In genomic region chr2:240794178-240794721, GRCh38 we compare ENCODE assay signal across 18 cellular contexts. TPM values are rescaled to one million over a fixed set of nuclear protein-coding genes. Genes with fewer than 3 reads are reported as not detected.
A peak's percentile ranks its signal among the peaks of the same experiment; 100 is the strongest.
DNase-seq lines count a peak whose midpoint lies in the region; ATAC-seq and TF ChIP-seq lines count a peak whose summit lies in the region.
"Had no signal": no experiment of that assay in that cellular context is flagged by ENCODE, and none has a peak within 500 bp of the region (broad histone marks: within the 10 kb centered on the region; RNA-seq: fewer than 3 reads in every experiment).

No MANE protein-coding gene starts in this region.

- H2AFZ ChIP-seq in H9 (ENCODE audit: low read length) (no peak overlapping the region), osteoblast (ENCODE audit: low read length) (no peak overlapping the region)
- H2AFZ ChIP-seq: hepatocyte, parathyroid adenoma had no signal

- H4K20me1 ChIP-seq in H9 (ENCODE audit: control insufficient read depth, insufficient read depth, insufficient read length) (peaks cover 2% of the 10 kb centered on the region), osteoblast (ENCODE audit: insufficient read depth, low read length) (no peaks in the 10 kb centered on the region)

- H3K27me3 Mint-ChIP-seq in H9 (ENCODE audit: low read depth) = no peaks in the 10 kb centered on the region
- H3K27me3 Mint-ChIP-seq: CD4-positive, CD25-positive, alpha-beta regulatory T cell had no signal

- DNase-seq in BE2C (peak; percentile 1), H9 (no peak), left ventricle myocardium inferior (peak; percentile 10), osteoblast (ENCODE audit: insufficient read length, low spot score, missing footprints) (peak; percentile 72), NCI-H1417 treated with DMSO at 0.1 percent for 48 hours (lab: John Stamatoyannopoulos, UW) (no peak), superior temporal gyrus (ENCODE audit: extremely low spot score) (no peak)
- DNase-seq: activated B cell treated with CpG ODN at 0.5 μM for 24 hours; activated T-cell treated with anti-CD3 and anti-CD28 coated beads, Interleukin-2, amount 50 U/mL, for 48 hours; CD4-positive, CD25-positive, alpha-beta regulatory T cell; effector CD4-positive, alpha-beta T cell; foreskin keratinocyte; T-helper 9 cell; testis had no signal

- no peaks in the 10 kb centered on the region for H3K27me3 ChIP-seq in BE2C
- no peaks in the 10 kb centered on the region for H3K27me3 ChIP-seq in H9 (ENCODE audit: insufficient read depth, low read length)
- H3K27me3 ChIP-seq in left ventricle myocardium inferior (ENCODE audit: low read depth) = peaks cover 40% of the 10 kb centered on the region
- H3K27me3 ChIP-seq in osteoblast (ENCODE audit: insufficient read depth, low read length) = peaks cover 16% of the 10 kb centered on the region
- H3K27me3 ChIP-seq: hepatocyte, testis had no signal

- WGBS in H9 (ENCODE audit: extremely low coverage, insufficient read length, low lambda C conversion rate) = no CpG with 5 or more reads among the region's 17 CpGs

- peaks cover 11 to 21% of the 10 kb centered on the region in 2 experiments for H3K4me1 Mint-ChIP-seq in H9
- H3K4me1 Mint-ChIP-seq: activated B cell treated with CpG ODN at 0.5 μM for 24 hours; CD4-positive, CD25-positive, alpha-beta regulatory T cell; stimulated activated effector memory CD8-positive, alpha-beta T cell treated with anti-CD3 and anti-CD28 coated beads, Interleukin-12 subunit alpha, Interleukin-12 subunit beta, amount 100 ng/mL, for 72 hours had no signal

- no peak overlapping the region for H2BK120ac ChIP-seq in H9 (ENCODE audit: low read depth, low read length, poor library complexity, severe bottlenecking)

- H3K79me1 ChIP-seq in H9 (ENCODE audit: insufficient read depth, low read depth, low read length, poor library complexity, severe bottlenecking) = peaks cover 18% of the 10 kb centered on the region

- H3K4me3 Mint-ChIP-seq in H9 = peak overlapping the region in 1 of 2 experiments; percentile 25; a peak in 1 of 5 replicates
- H3K4me3 Mint-ChIP-seq: activated B cell treated with CpG ODN at 0.5 μM for 24 hours; CD4-positive, CD25-positive, alpha-beta regulatory T cell; stimulated activated effector memory CD8-positive, alpha-beta T cell treated with anti-CD3 and anti-CD28 coated beads, Interleukin-12 subunit alpha, Interleukin-12 subunit beta, amount 100 ng/mL, for 72 hours had no signal

- H3K36me3 ChIP-seq in BE2C = peaks cover 5% of the 10 kb centered on the region
- no peaks in the 10 kb centered on the region for H3K36me3 ChIP-seq in left ventricle myocardium inferior
- no peaks in the 10 kb centered on the region for H3K36me3 ChIP-seq in osteoblast (ENCODE audit: insufficient read depth, low read length)

- H3K27ac ChIP-seq in H9 (ENCODE audit: insufficient read length, low read depth, low read length) (no peak overlapping the region), left ventricle myocardium inferior (replicated peaks) (no peak overlapping the region), osteoblast (ENCODE audit: low read depth, low read length) (no peak overlapping the region)
- H3K27ac ChIP-seq: foreskin keratinocyte, parathyroid adenoma, testis had no signal

- no peak overlapping the region for H4K8ac ChIP-seq in H9 (replicated peaks; ENCODE audit: insufficient read length, low read depth, low read length)

- H3K4me3 ChIP-seq in BE2C (ENCODE audit: low read depth, low read length) (no peak overlapping the region), left ventricle myocardium inferior (no peak overlapping the region), osteoblast (ENCODE audit: insufficient read depth, low read length) (no peak overlapping the region)
- H3K4me3 ChIP-seq: hepatocyte, testis had no signal

- H3T11ph ChIP-seq in H9 (ENCODE audit: low read length) = no peak overlapping the region

- no peaks in the 10 kb centered on the region for H3K23me2 ChIP-seq in H9 (ENCODE audit: insufficient read length, low read depth, low read length, poor library complexity, severe bottlenecking)

- H4K91ac ChIP-seq in H9 (ENCODE audit: insufficient read length, low read depth, low read length) = no peak overlapping the region

- intact Hi-C loops in left ventricle myocardium inferior (cut with micrococcal nuclease) = no loop called here

- TF ChIP-seq CTCF in BE2C (IDR thresholded peaks at IDR 0.05; ENCODE audit: low read depth, low read length) = no peak
- TF ChIP-seq CTCF in H9 (conservative IDR thresholded peaks at IDR 0.05) = no peak
- TF ChIP-seq CTCF in left ventricle myocardium inferior (IDR thresholded peaks at IDR 0.05; ENCODE audit: borderline replicate concordance) = no peak
- TF ChIP-seq CTCF in osteoblast (IDR thresholded peaks at IDR 0.05; ENCODE audit: extremely low read depth, low read depth, low read length) = no peak

- no peak overlapping the region for H3K4ac ChIP-seq in H9 (ENCODE audit: low read depth, low read length)

- H3K4me2 ChIP-seq in H9 (ENCODE audit: insufficient read depth, insufficient read length, low read length) = no peak overlapping the region
- H3K4me2 ChIP-seq in osteoblast (ENCODE audit: insufficient read depth, low read length) = no peak overlapping the region
- H3K4me2 ChIP-seq: hepatocyte had no signal

- no peak overlapping the region for H2BK12ac ChIP-seq in H9 (ENCODE audit: insufficient read length, low read depth, low read length)

- ATAC-seq in GM21717 (IDR thresholded peaks at IDR 0.05; ENCODE audit: unreplicated experiment) = no peak
- ATAC-seq: activated naive CD4-positive, alpha-beta T cell treated with anti-CD3 and anti-CD28 coated beads, Interleukin-2, amount 50 U/mL, for 72 hours; foreskin keratinocyte; stimulated activated effector memory CD8-positive, alpha-beta T cell treated with anti-CD3 and anti-CD28 coated beads, Interleukin-12 subunit alpha, Interleukin-12 subunit beta, amount 100 ng/mL, for 72 hours had no signal

- no peak overlapping the region for H2BK15ac ChIP-seq in H9 (ENCODE audit: low read depth, low read length)

- H2BK20ac ChIP-seq in H9 (ENCODE audit: low read depth, low read length, poor library complexity, severe bottlenecking) = no peak overlapping the region

- H3K14ac ChIP-seq in H9 (ENCODE audit: insufficient read depth, low read length) = no peak overlapping the region; the same call in 1 of the 2 replicates

- no peak overlapping the region for H3K18ac ChIP-seq in H9 (ENCODE audit: insufficient read length, low read depth, low read length)

- H3K23ac ChIP-seq in H9 (ENCODE audit: insufficient read length, low read depth, low read length) = no peak overlapping the region

- H3K9me3 ChIP-seq in BE2C (no peaks in the 10 kb centered on the region), H9 (ENCODE audit: control insufficient read depth, low read depth, low read length) (no peaks in the 10 kb centered on the region), left ventricle myocardium inferior (replicated peaks) (no peaks in the 10 kb centered on the region), osteoblast (ENCODE audit: low read depth, low read length) (no peaks in the 10 kb centered on the region)
- H3K9me3 ChIP-seq: testis had no signal

- H3K79me2 ChIP-seq in H9 (ENCODE audit: insufficient read depth, low read length) = peaks cover 8% of the 10 kb centered on the region; the same call in 1 of the 2 replicates
- H3K79me2 ChIP-seq in osteoblast (ENCODE audit: insufficient read depth, low read length) = no peaks in the 10 kb centered on the region
- H3K79me2 ChIP-seq: hepatocyte, parathyroid adenoma had no signal

- H3K4me1 ChIP-seq in BE2C (no peaks in the 10 kb centered on the region), H9 (ENCODE audit: insufficient read depth, low read length) (no peaks in the 10 kb centered on the region), left ventricle myocardium inferior (no peaks in the 10 kb centered on the region), osteoblast (ENCODE audit: insufficient read depth, low read length) (no peaks in the 10 kb centered on the region)
- H3K4me1 ChIP-seq: foreskin keratinocyte, parathyroid adenoma had no signal

- H3K56ac ChIP-seq in H9 (ENCODE audit: insufficient read length, low read depth, low read length) = no peak overlapping the region

- H3K9me3 Mint-ChIP-seq in H9 = no peaks in the 10 kb centered on the region
- H3K9me3 Mint-ChIP-seq: activated B cell treated with CpG ODN at 0.5 μM for 24 hours; activated naive CD4-positive, alpha-beta T cell treated with anti-CD3 and anti-CD28 coated beads, Interleukin-2, amount 50 U/mL, for 72 hours; CD4-positive, CD25-positive, alpha-beta regulatory T cell; stimulated activated effector memory CD8-positive, alpha-beta T cell treated with anti-CD3 and anti-CD28 coated beads, Interleukin-12 subunit alpha, Interleukin-12 subunit beta, amount 100 ng/mL, for 72 hours had no signal

- H3K9ac ChIP-seq in H9 (ENCODE audit: extremely low read depth, insufficient read length, low read length) = no peak overlapping the region
- H3K9ac ChIP-seq: parathyroid adenoma had no signal

- peaks cover 23 to 62% (median 53%) of the 10 kb centered on the region in 3 experiments; a peak in 6 of 7 replicates for H3K36me3 Mint-ChIP-seq in H9 (ENCODE audit: insufficient read depth in 1 of 3, low read depth in 3 of 3)
- H3K36me3 Mint-ChIP-seq: activated naive CD4-positive, alpha-beta T cell treated with anti-CD3 and anti-CD28 coated beads, Interleukin-2, amount 50 U/mL, for 72 hours; CD4-positive, CD25-positive, alpha-beta regulatory T cell; stimulated activated effector memory CD8-positive, alpha-beta T cell treated with anti-CD3 and anti-CD28 coated beads, Interleukin-12 subunit alpha, Interleukin-12 subunit beta, amount 100 ng/mL, for 72 hours had no signal

- peak overlapping the region in 2 of 3 experiments; percentile 79 to 95; a peak in 6 of 7 replicates for H3K27ac Mint-ChIP-seq in H9
- H3K27ac Mint-ChIP-seq: activated B cell treated with CpG ODN at 0.5 μM for 24 hours; activated naive CD4-positive, alpha-beta T cell treated with anti-CD3 and anti-CD28 coated beads, Interleukin-2, amount 50 U/mL, for 72 hours; CD4-positive, CD25-positive, alpha-beta regulatory T cell; stimulated activated effector memory CD8-positive, alpha-beta T cell treated with anti-CD3 and anti-CD28 coated beads, Interleukin-12 subunit alpha, Interleukin-12 subunit beta, amount 100 ng/mL, for 72 hours had no signal

- H4K5ac ChIP-seq in H9 (ENCODE audit: insufficient read length, low read depth, low read length) = no peak overlapping the region

- no peak overlapping the region for H2AK5ac ChIP-seq in H9 (ENCODE audit: insufficient read length, low read length)

- no peak overlapping the region for H2BK5ac ChIP-seq in H9 (ENCODE audit: insufficient read length, low read length)

RNA-seq across cellular contexts. Expression of gene KIF1A, which starts 25.8 kb away (rescaled TPM):
- 158 TPM for polyA plus RNA-seq in BE2C (2012; ENCODE audit: insufficient read depth, insufficient read length, low read depth)
- 188 and 204 TPM in 2 replicates for total RNA-seq in H9 (2021)
- total RNA-seq in left ventricle myocardium inferior = 2.0 TPM
- under 0.01 TPM in 1 of 2 replicates, not detected in the other for total RNA-seq in osteoblast
- total RNA-seq: activated B cell treated with CpG ODN at 0.5 μM for 24 hours; CD4-positive, CD25-positive, alpha-beta regulatory T cell; foreskin keratinocyte had no signal
- polyA plus RNA-seq: CD4-positive, CD25-positive, alpha-beta regulatory T cell; foreskin keratinocyte had no signal

Comparison
In these comparisons a context has a peak if more than half of its experiments do, and no peak if none do; other contexts are left out.
1. DNase-seq: peak in BE2C (single experiment), left ventricle myocardium inferior (single experiment) and osteoblast (single experiment); none in H9 (single experiment), NCI-H1417 treated with DMSO at 0.1 percent for 48 hours (single experiment) and superior temporal gyrus (single experiment).
2. RNA of gene KIF1A, which starts 25.8 kb away (total RNA-seq): 188 to 204 TPM in H9; 2.0 TPM in left ventricle myocardium inferior (single experiment) and under 0.01 TPM in osteoblast; every median in the first group is over 10 times any median in the second.